1 cellular context compared by ENCODE assay signal in the genomic region with DNA sequence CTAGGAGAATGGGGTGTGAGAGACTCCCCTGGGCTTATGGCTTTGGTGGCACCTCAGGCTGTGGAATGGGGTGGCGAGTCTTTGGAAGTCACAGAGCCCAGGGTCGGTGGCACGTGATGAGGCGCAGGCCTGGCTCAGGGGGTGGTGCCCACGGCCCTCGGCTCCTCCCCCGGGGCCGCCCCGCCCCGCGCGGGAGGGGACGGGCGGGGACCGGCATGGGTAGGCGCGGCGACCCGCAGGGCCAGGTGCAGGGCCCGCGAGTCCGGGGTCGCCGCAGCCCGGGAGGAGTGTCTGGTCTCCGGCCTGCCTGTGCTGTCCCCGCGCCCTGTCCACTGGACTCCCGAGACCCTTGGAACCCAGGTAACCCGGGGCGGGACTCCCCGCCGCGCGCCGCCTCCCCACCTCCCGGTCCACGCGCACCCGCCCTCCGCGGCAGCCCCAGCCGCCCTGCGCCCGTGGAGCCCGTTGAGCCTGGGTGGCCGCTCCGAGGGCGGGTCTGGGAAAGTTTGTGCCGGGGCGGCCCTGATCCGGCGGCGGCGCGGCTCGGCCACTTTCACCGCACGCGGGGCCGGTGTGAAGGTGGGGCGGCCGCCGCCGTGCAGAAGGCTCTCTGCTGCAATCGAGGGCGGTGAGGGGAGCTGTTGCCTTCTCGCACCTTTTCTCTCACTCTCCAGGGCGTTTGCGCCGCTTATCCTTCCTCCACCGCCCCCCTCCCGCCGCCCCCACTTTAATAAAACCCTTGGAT.
TF ChIP-seq lines count a peak whose summit lies in the region.

A gene with protein sequence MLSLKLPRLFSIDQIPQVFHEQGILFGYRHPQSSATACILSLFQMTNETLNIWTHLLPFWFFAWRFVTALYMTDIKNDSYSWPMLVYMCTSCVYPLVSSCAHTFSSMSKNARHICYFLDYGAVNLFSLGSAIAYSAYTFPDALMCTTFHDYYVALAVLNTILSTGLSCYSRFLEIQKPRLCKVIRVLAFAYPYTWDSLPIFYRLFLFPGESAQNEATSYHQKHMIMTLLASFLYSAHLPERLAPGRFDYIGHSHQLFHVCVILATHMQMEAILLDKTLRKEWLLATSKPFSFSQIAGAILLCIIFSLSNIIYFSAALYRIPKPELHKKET (plus strand): TSS at position 216 of the 745 bp plus-strand sequence. CDS start 61,169 bp downstream, outside the sequence.

TF ChIP-seq in neural cell, 6 proteins besides CTCF, POLR2A, EP300 and RAD21:
- TF ChIP-seq, protein P1, sequence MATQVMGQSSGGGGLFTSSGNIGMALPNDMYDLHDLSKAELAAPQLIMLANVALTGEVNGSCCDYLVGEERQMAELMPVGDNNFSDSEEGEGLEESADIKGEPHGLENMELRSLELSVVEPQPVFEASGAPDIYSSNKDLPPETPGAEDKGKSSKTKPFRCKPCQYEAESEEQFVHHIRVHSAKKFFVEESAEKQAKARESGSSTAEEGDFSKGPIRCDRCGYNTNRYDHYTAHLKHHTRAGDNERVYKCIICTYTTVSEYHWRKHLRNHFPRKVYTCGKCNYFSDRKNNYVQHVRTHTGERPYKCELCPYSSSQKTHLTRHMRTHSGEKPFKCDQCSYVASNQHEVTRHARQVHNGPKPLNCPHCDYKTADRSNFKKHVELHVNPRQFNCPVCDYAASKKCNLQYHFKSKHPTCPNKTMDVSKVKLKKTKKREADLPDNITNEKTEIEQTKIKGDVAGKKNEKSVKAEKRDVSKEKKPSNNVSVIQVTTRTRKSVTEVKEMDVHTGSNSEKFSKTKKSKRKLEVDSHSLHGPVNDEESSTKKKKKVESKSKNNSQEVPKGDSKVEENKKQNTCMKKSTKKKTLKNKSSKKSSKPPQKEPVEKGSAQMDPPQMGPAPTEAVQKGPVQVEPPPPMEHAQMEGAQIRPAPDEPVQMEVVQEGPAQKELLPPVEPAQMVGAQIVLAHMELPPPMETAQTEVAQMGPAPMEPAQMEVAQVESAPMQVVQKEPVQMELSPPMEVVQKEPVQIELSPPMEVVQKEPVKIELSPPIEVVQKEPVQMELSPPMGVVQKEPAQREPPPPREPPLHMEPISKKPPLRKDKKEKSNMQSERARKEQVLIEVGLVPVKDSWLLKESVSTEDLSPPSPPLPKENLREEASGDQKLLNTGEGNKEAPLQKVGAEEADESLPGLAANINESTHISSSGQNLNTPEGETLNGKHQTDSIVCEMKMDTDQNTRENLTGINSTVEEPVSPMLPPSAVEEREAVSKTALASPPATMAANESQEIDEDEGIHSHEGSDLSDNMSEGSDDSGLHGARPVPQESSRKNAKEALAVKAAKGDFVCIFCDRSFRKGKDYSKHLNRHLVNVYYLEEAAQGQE (IDR thresholded peaks at IDR 0.05; ENCODE audit: borderline replicate concordance): no peak
- TF ChIP-seq SMC3 (conservative IDR thresholded peaks at IDR 0.05; ENCODE audit: poor library complexity): no peak
- no peak for TF ChIP-seq TAF1 (IDR thresholded peaks at IDR 0.05; ENCODE audit: low read depth)
- TF ChIP-seq POLR2AphosphoS5 (IDR thresholded peaks at IDR 0.05): no peak
- TF ChIP-seq MXI1 (conservative IDR thresholded peaks at IDR 0.05; ENCODE audit: poor library complexity, severe bottlenecking): no peak
- TF ChIP-seq EZH2 (IDR thresholded peaks at IDR 0.05; ENCODE audit: borderline replicate concordance, insufficient read depth, low read length, poor library complexity, severe bottlenecking): no peak
